In genomic region chr17:58412910-58413630, GRCh38 we compare ENCODE assay signal across 1 cellular context.
TF ChIP-seq lines count a peak whose summit lies in the region.

No MANE protein-coding gene starts in this region.

TF ChIP-seq in HepG2, 621 proteins besides CTCF, POLR2A, EP300 and RAD21 (continued from another document and continues in another):
- TF ChIP-seq ZNF333 (CRISPR knock-in tag; IDR thresholded peaks at IDR 0.05; ENCODE audit: borderline replicate concordance) (no peak), ZNF124 (CRISPR knock-in tag; IDR thresholded peaks at IDR 0.05) (no peak), ZNF10 (CRISPR knock-in tag; IDR thresholded peaks at IDR 0.05; ENCODE audit: borderline replicate concordance, low read depth) (no peak), ZSCAN21 (CRISPR knock-in tag; IDR thresholded peaks at IDR 0.05; ENCODE audit: borderline replicate concordance) (no peak), TAF15 (IDR thresholded peaks at IDR 0.05; ENCODE audit: low read depth, low read length, poor library complexity, severe bottlenecking) (no peak), RCOR2 (CRISPR knock-in tag; IDR thresholded peaks at IDR 0.05) (peak; percentile 54; the same call in 1 of the 2 replicates), SNAPC5 (CRISPR knock-in tag; IDR thresholded peaks at IDR 0.05; ENCODE audit: borderline replicate concordance) (no peak), CENPT (CRISPR knock-in tag; IDR thresholded peaks at IDR 0.05; ENCODE audit: low read depth) (no peak), ZFY (CRISPR knock-in tag; IDR thresholded peaks at IDR 0.05) (no peak), ZNF282 (IDR thresholded peaks at IDR 0.05; ENCODE audit: partially characterized antibody) (no peak), CERS6 (CRISPR knock-in tag; IDR thresholded peaks at IDR 0.05) (no peak), ZNF709 (CRISPR knock-in tag; IDR thresholded peaks at IDR 0.05) (no peak), CCAR2 (optimal IDR thresholded peaks at IDR 0.05; ENCODE audit: low read depth, low read length) (no peak), TFAP4 (IDR thresholded peaks at IDR 0.05; ENCODE audit: borderline replicate concordance, low read depth) (peak; percentile 47; the same call in 1 of the 2 replicates), STAT5B (CRISPR knock-in tag; IDR thresholded peaks at IDR 0.05) (no peak), ZFP36 (IDR thresholded peaks at IDR 0.05; ENCODE audit: borderline replicate concordance, low read depth, low read length, partially characterized antibody) (no peak), YEATS2 (CRISPR knock-in tag; IDR thresholded peaks at IDR 0.05; ENCODE audit: borderline replicate concordance) (peak; percentile 56; the same call in 1 of the 2 replicates), ZNF260 (CRISPR knock-in tag; IDR thresholded peaks at IDR 0.05; ENCODE audit: borderline replicate concordance, low read depth) (no peak), ZNF484 (CRISPR knock-in tag; IDR thresholded peaks at IDR 0.05; ENCODE audit: borderline replicate concordance, low read depth) (no peak), WIZ (CRISPR knock-in tag; IDR thresholded peaks at IDR 0.05) (no peak), HMGA1 (CRISPR knock-in tag; conservative IDR thresholded peaks at IDR 0.05) (no peak), CHD4 (IDR thresholded peaks at IDR 0.05; ENCODE audit: borderline replicate concordance, low read length) (no peak), ZNF598 (CRISPR knock-in tag; IDR thresholded peaks at IDR 0.05; ENCODE audit: borderline replicate concordance) (no peak), NAIF1 (CRISPR knock-in tag; IDR thresholded peaks at IDR 0.05; ENCODE audit: borderline replicate concordance) (no peak), ZBTB1 (CRISPR knock-in tag; IDR thresholded peaks at IDR 0.05; ENCODE audit: borderline replicate concordance) (no peak), ZNF703 (CRISPR knock-in tag; IDR thresholded peaks at IDR 0.05; ENCODE audit: borderline replicate concordance) (no peak), MEF2D (CRISPR knock-in tag; IDR thresholded peaks at IDR 0.05) (no peak), ZNF121 (CRISPR knock-in tag; IDR thresholded peaks at IDR 0.05) (no peak), ATF2 (CRISPR knock-in tag; IDR thresholded peaks at IDR 0.05) (peak; percentile 36; the same call in 1 of the 2 replicates), JUN (CRISPR knock-in tag; IDR thresholded peaks at IDR 0.05) (no peak), ZNF530 (CRISPR knock-in tag; IDR thresholded peaks at IDR 0.05; ENCODE audit: low read depth) (no peak), ZBTB42 (CRISPR knock-in tag; IDR thresholded peaks at IDR 0.05) (no peak), ELF4 (CRISPR knock-in tag; IDR thresholded peaks at IDR 0.05; ENCODE audit: borderline replicate concordance) (0 out of 2 replicates have a peak, but pooled peaks have one; percentile 47), ZNF512 (CRISPR knock-in tag; IDR thresholded peaks at IDR 0.05) (no peak), SP4 (CRISPR knock-in tag; IDR thresholded peaks at IDR 0.05) (no peak), POLR2AphosphoS5 (IDR thresholded peaks at IDR 0.05; ENCODE audit: low read depth, low read length) (no peak), ZBTB43 (CRISPR knock-in tag; conservative IDR thresholded peaks at IDR 0.05) (peak; percentile 66; the same call in 1 of the 2 replicates), SIX1 (CRISPR knock-in tag; IDR thresholded peaks at IDR 0.05; ENCODE audit: borderline replicate concordance) (peak; percentile 96), ZNF512B (CRISPR knock-in tag; IDR thresholded peaks at IDR 0.05; ENCODE audit: borderline replicate concordance) (no peak), ONECUT2 (CRISPR knock-in tag; IDR thresholded peaks at IDR 0.05) (no peak), MED13 (CRISPR knock-in tag; IDR thresholded peaks at IDR 0.05) (no peak), ZNF382 (CRISPR knock-in tag; IDR thresholded peaks at IDR 0.05; ENCODE audit: borderline replicate concordance) (no peak), ZNF879 (CRISPR knock-in tag; IDR thresholded peaks at IDR 0.05) (no peak), DMTF1 (CRISPR knock-in tag; IDR thresholded peaks at IDR 0.05) (no peak), MTA3 (CRISPR knock-in tag; IDR thresholded peaks at IDR 0.05) (no peak), ZBTB49 (CRISPR knock-in tag; IDR thresholded peaks at IDR 0.05; ENCODE audit: borderline replicate concordance) (no peak), PPARG (CRISPR knock-in tag; conservative IDR thresholded peaks at IDR 0.05) (peak; percentile 42), ZFP82 (CRISPR knock-in tag; IDR thresholded peaks at IDR 0.05; ENCODE audit: borderline replicate concordance) (no peak), CEBPB (IDR thresholded peaks at IDR 0.05; ENCODE audit: borderline replicate concordance, low read depth, low read length) (peak; percentile 71), IKZF5 (CRISPR knock-in tag; IDR thresholded peaks at IDR 0.05) (no peak), ZNF160 (CRISPR knock-in tag; IDR thresholded peaks at IDR 0.05) (no peak)
